In the genomic region with DNA sequence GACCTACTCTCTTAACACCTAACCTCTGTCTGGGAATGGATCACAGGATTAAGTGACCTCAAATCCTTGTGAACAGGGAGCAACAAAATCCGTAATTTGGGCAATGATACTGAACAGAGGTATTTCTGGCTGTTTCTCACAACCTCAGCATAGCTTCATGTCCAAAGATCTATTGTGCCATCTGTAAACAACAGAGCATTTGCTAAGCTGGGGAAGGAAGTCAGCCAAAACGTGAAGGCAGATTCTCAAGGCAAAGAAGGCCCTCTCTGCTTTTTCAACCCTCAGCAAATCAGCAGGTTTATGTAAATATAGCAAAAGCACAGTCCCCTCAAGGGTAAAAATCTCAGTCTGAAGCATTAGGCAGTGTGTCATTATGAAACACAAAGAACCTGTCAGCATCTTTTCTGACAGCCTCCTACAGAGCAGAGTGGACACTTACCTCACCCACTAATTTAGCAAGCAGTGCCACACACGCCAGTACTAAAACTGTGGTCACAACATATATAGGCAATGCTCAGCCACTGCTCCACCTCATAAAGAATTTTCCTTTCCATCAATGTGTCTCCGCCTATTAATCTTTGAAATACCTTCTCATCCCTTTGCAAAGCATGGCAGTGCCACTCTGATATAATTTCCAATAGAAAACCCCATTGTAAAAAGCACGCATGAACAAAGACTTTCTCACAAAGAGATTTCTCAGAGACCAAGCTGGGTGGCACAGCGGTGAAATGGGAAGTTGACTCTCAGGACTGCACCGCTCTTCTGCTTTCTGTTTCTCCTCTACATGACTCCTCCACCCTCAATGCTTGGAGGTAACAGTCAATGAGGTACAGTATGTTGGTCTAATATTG, we compare ENCODE assay signal across 1 cellular context.
TF ChIP-seq lines count a peak whose summit lies in the region.

No MANE protein-coding gene starts in this region.

TF ChIP-seq in HEK293, 187 proteins besides CTCF, POLR2A, EP300 and RAD21 (continued from another document):
- TF ChIP-seq, protein P1, sequence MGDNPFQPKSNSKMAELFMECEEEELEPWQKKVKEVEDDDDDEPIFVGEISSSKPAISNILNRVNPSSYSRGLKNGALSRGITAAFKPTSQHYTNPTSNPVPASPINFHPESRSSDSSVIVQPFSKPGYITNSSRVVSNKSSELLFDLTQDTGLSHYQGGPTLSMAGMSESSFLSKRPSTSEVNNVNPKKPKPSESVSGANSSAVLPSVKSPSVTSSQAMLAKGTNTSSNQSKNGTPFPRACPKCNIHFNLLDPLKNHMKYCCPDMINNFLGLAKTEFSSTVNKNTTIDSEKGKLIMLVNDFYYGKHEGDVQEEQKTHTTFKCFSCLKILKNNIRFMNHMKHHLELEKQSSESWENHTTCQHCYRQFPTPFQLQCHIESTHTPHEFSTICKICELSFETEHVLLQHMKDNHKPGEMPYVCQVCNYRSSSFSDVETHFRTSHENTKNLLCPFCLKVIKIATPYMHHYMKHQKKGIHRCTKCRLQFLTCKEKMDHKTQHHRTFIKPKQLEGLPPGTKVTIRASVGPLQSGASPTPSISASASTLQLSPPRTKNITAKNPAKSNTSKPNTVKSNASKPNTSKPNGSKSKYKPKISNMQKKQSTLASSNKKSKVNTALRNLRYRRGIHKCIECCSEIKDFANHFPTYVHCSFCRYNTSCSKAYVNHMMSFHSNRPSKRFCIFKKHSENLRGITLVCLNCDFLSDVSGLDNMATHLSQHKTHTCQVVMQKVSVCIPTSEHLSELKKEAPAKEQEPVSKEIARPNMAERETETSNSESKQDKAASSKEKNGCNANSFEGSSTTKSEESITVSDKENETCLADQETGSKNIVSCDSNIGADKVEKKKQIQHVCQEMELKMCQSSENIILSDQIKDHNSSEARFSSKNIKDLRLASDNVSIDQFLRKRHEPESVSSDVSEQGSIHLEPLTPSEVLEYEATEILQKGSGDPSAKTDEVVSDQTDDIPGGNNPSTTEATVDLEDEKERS (tag by site-specific recombination; IDR thresholded peaks at IDR 0.05), result no peak
- TF ChIP-seq, protein P2, sequence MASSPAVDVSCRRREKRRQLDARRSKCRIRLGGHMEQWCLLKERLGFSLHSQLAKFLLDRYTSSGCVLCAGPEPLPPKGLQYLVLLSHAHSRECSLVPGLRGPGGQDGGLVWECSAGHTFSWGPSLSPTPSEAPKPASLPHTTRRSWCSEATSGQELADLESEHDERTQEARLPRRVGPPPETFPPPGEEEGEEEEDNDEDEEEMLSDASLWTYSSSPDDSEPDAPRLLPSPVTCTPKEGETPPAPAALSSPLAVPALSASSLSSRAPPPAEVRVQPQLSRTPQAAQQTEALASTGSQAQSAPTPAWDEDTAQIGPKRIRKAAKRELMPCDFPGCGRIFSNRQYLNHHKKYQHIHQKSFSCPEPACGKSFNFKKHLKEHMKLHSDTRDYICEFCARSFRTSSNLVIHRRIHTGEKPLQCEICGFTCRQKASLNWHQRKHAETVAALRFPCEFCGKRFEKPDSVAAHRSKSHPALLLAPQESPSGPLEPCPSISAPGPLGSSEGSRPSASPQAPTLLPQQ (tag by site-specific recombination; IDR thresholded peaks at IDR 0.05), result peak; percentile 26; the same call in 1 of the 2 replicates
- TF ChIP-seq ZNF76 (tag by site-specific recombination; IDR thresholded peaks at IDR 0.05; ENCODE audit: borderline replicate concordance, low read depth) (no peak), ZNF24 (tag by site-specific recombination; IDR thresholded peaks at IDR 0.05) (peak; percentile 55; the same call in 1 of the 2 replicates), IKZF3 (tag by site-specific recombination; IDR thresholded peaks at IDR 0.05) (peak; percentile 22; the same call in 1 of the 2 replicates), ZNF660 (tag by site-specific recombination; IDR thresholded peaks at IDR 0.05) (peak; percentile 25; the same call in 1 of the 2 replicates), ZSCAN16 (tag by site-specific recombination; IDR thresholded peaks at IDR 0.05) (no peak), GLIS1 (tag by site-specific recombination; IDR thresholded peaks at IDR 0.05) (peak; percentile 84), ZNF600 (tag by site-specific recombination; IDR thresholded peaks at IDR 0.05) (peak; percentile 75; the same call in 1 of the 2 replicates), ZNF416 (tag by site-specific recombination; IDR thresholded peaks at IDR 0.05) (no peak)
- TF ChIP-seq, protein P3, sequence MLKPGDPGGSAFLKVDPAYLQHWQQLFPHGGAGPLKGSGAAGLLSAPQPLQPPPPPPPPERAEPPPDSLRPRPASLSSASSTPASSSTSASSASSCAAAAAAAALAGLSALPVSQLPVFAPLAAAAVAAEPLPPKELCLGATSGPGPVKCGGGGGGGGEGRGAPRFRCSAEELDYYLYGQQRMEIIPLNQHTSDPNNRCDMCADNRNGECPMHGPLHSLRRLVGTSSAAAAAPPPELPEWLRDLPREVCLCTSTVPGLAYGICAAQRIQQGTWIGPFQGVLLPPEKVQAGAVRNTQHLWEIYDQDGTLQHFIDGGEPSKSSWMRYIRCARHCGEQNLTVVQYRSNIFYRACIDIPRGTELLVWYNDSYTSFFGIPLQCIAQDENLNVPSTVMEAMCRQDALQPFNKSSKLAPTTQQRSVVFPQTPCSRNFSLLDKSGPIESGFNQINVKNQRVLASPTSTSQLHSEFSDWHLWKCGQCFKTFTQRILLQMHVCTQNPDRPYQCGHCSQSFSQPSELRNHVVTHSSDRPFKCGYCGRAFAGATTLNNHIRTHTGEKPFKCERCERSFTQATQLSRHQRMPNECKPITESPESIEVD (tag by site-specific recombination; IDR thresholded peaks at IDR 0.05), result peak; percentile 69
TF ChIP-seq in HEK293: peak in this region for 19.
